ENCODE assay signal across 8 cellular contexts in genomic region chr16:89489731-89490385, GRCh38. TPM values are rescaled to one million over a fixed set of nuclear protein-coding genes. Genes with fewer than 3 reads are reported as not detected.
DNase-seq lines count a peak whose midpoint lies in the region; ATAC-seq and TF ChIP-seq lines count a peak whose summit lies in the region.

No MANE protein-coding gene starts in this region.

- peaks cover 34% of the 10 kb centered on the region for H4K20me1 ChIP-seq in OCI-LY3 (ENCODE audit: insufficient read depth, low read length)

- peak; percentile 75 for DNase-seq in COLO668 (lab: John Stamatoyannopoulos, UW; ENCODE audit: unreplicated experiment)
- DNase-seq in epidermal melanocyte (ENCODE audit: insufficient read length, low spot score), result peak; percentile 7
- DNase-seq in omental fat pad (ENCODE audit: low spot score), result no peak
- no peak for DNase-seq in T1000 (lab: John Stamatoyannopoulos, UW)
- DNase-seq in osteocyte (ENCODE audit: extremely low spot score, unreplicated experiment), result no peak
- no peak for DNase-seq in mucosa of gallbladder (ENCODE audit: low spot score)

- H3K9me3 Mint-ChIP-seq in osteocyte (ENCODE audit: unreplicated experiment), result no peaks in the 10 kb centered on the region

- H3K36me3 Mint-ChIP-seq in osteocyte (ENCODE audit: unreplicated experiment), result peaks cover 2% of the 10 kb centered on the region

- no peaks in the 10 kb centered on the region for H3K9me3 ChIP-seq in OCI-LY3 (ENCODE audit: insufficient read depth, low read length)

- H3K4me3 Mint-ChIP-seq in osteocyte (ENCODE audit: unreplicated experiment), result no peak overlapping the region

- peaks cover 43% of the 10 kb centered on the region for H3K4me1 ChIP-seq in OCI-LY3 (ENCODE audit: low read length)

- no peaks in the 10 kb centered on the region for H3K27me3 ChIP-seq in OCI-LY3 (ENCODE audit: low read depth, low read length)

- peak overlapping the region; percentile 90 for H3K27ac ChIP-seq in OCI-LY3 (ENCODE audit: low read length)

- no peak overlapping the region for H2AFZ ChIP-seq in OCI-LY3 (ENCODE audit: low read depth, low read length)

- ATAC-seq in omental fat pad (ENCODE audit: low FRiP score) (peak; percentile 2), GM21529 (IDR thresholded peaks at IDR 0.05; ENCODE audit: unreplicated experiment) (no peak)

- H3K4me2 ChIP-seq in OCI-LY3 (ENCODE audit: low read length), result peak overlapping the region; percentile 47

- H3K79me2 ChIP-seq in OCI-LY3 (ENCODE audit: low read length), result peaks cover 71% of the 10 kb centered on the region

- peaks cover 51% of the 10 kb centered on the region for H3K4me1 Mint-ChIP-seq in osteocyte (ENCODE audit: unreplicated experiment)

- no peak overlapping the region for H3K27ac Mint-ChIP-seq in osteocyte (ENCODE audit: unreplicated experiment)

- H3K36me3 ChIP-seq in OCI-LY3 (replicated peaks; ENCODE audit: low read depth, low read length), result peaks cover 13% of the 10 kb centered on the region

- H3K9ac ChIP-seq in OCI-LY3 (ENCODE audit: low read length), result peak overlapping the region; percentile 80

- peak overlapping the region; percentile 87 for H3K4me3 ChIP-seq in OCI-LY3 (ENCODE audit: low read length)

- no peaks in the 10 kb centered on the region for H3K27me3 Mint-ChIP-seq in osteocyte (ENCODE audit: unreplicated experiment)

- TF ChIP-seq CTCF in OCI-LY3 (IDR thresholded peaks at IDR 0.05; ENCODE audit: low read depth, low read length) (no peak), omental fat pad (IDR thresholded peaks at IDR 0.05) (no peak), osteocyte (IDR thresholded peaks at IDR 0.05) (no peak)

RNA-seq across cellular contexts. Expression of gene ANKRD11, which starts 0.5 kb away (rescaled TPM):
- total RNA-seq in omental fat pad, result 100 to 1,000 TPM in 1 of 4 donors, 10 to 100 TPM in 3; 49.8 to 114 (median 82.2) TPM
- 188 and 209 TPM in 2 replicates for total RNA-seq in osteocyte
- total RNA-seq in mucosa of gallbladder, result 143 TPM

RNA-seq across cellular contexts. Expression of gene SPG7, which starts 18.3 kb away (rescaled TPM):
- total RNA-seq in omental fat pad (100 to 1,000 TPM in 1 of 4 donors, 10 to 100 TPM in 3; 68.6 to 125 (median 74.8) TPM), osteocyte (113 and 125 TPM in 2 replicates), mucosa of gallbladder (106 TPM)

Comparison
In these comparisons a context has a peak if more than half of its experiments do, and no peak if none do; other contexts are left out.
1. DNase-seq: peak in COLO668 (single experiment) and epidermal melanocyte (single experiment); none in omental fat pad (single experiment), T1000 (single experiment), osteocyte (single experiment) and mucosa of gallbladder (single experiment).